Comparison of ENCODE assay signal across 22 cellular contexts in the genomic region with DNA sequence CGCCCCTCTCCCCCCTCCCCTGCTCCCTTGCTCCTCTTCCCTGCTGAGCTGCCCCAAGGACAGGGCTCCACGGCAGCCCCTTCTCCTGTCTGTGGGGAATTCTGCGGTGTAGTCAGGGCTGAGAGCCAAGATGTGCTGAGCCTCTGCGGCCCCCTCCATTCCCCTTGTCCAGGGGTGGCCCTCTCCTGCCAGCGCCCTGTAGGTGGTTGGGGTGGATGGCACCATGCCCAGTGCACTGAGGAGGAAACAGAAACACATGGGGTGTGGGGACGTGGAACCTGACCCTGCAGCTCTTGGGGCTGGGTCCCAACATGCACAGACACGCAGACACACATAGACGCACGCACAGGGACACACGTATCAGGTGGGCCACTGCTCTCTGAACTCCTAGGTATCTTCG.
DNase-seq lines count a peak whose midpoint lies in the region; ATAC-seq and TF ChIP-seq lines count a peak whose summit lies in the region.
"Had no signal": no experiment of that assay in that cellular context is flagged by ENCODE, and none has a peak within 500 bp of the region (broad histone marks: within the 10 kb centered on the region; RNA-seq: fewer than 3 reads in every experiment).

No MANE protein-coding gene starts in this region.

- TF ChIP-seq EP300 in gastroesophageal sphincter (IDR thresholded peaks at IDR 0.05) = no peak

- peaks cover 6 to 69% (median 47%) of the 10 kb centered on the region in 3 donors for H3K4me1 ChIP-seq in gastroesophageal sphincter
- H3K4me1 ChIP-seq: foreskin keratinocyte had no signal

- no peak for TF ChIP-seq CTCF in gastroesophageal sphincter (IDR thresholded peaks at IDR 0.05)

- peaks cover 0 to 11% of the 10 kb centered on the region in 2 donors for H3K36me3 ChIP-seq in gastroesophageal sphincter
- H3K36me3 ChIP-seq: ovary, tibial nerve had no signal

- H3K27ac ChIP-seq in gastroesophageal sphincter = peak overlapping the region; percentile 66 to 96 (median 92)
- H3K27ac ChIP-seq: A549, foreskin keratinocyte, ovary had no signal

- peak overlapping the region in 1 of 2 donors; percentile 12 for H3K4me3 ChIP-seq in gastroesophageal sphincter
- H3K4me3 ChIP-seq: A549, ovary, smooth muscle cell, tibial nerve had no signal

- no peaks in the 10 kb centered on the region for H3K9me3 ChIP-seq in gastroesophageal sphincter
- H3K9me3 ChIP-seq: A549, ovary, tibial nerve had no signal

- ATAC-seq in gastroesophageal sphincter (no peak), GM21423 (IDR thresholded peaks at IDR 0.05; ENCODE audit: unreplicated experiment) (no peak)
- ATAC-seq: A549; activated CD8-positive, alpha-beta T cell treated with anti-CD3 and anti-CD28 coated beads for 36 hours; activated naive CD8-positive, alpha-beta T cell treated with anti-CD3 and anti-CD28 coated beads, Interleukin-2, amount 50 U/mL, for 24 hours; activated T-cell treated with anti-CD3 and anti-CD28 coated beads, Interleukin-2, amount 50 U/mL, for 72 hours; foreskin keratinocyte; Panc1; T-cell had no signal

- peak; percentile 46 to 63 for DNase-seq in NCI-H2081 (lab: John Stamatoyannopoulos, UW)
- no peak for DNase-seq in NCI-H2081 treated with DMSO at 0.1 percent for 48 hours (lab: John Stamatoyannopoulos, UW)
- peak; percentile 66 for DNase-seq in NCI-H345 treated with DMSO at 0.1 percent for 48 hours (lab: John Stamatoyannopoulos, UW; ENCODE audit: unreplicated experiment)
- peak; percentile 79 for DNase-seq in ureter (ENCODE audit: low spot score)
- no peak for DNase-seq in GOT3 (lab: John Stamatoyannopoulos, UW)
- no peak for DNase-seq in SK-N-DZ (ENCODE audit: low spot score)
- DNase-seq: activated CD8-positive, alpha-beta T cell treated with anti-CD3 and anti-CD28 coated beads for 36 hours; activated naive CD8-positive, alpha-beta T cell treated with anti-CD3 and anti-CD28 coated beads, Interleukin-2, amount 50 U/mL, for 24 hours; activated T-cell treated with anti-CD3 and anti-CD28 coated beads, Interleukin-2, amount 50 U/mL, for 72 hours; caudate nucleus; CD4-positive, alpha-beta T cell; foreskin keratinocyte; IMR-90; NCI-H1048; ovary; T-cell had no signal

- WGBS in gastroesophageal sphincter (ENCODE audit: low coverage in 1 of 2), 2 donors = 33 to 82% methylated on average over 1 to 3 of the region's 11 CpGs

- no peaks in the 10 kb centered on the region for H3K27me3 ChIP-seq in gastroesophageal sphincter
- H3K27me3 ChIP-seq: ovary had no signal

- TF ChIP-seq POLR2A in gastroesophageal sphincter (IDR thresholded peaks at IDR 0.05) = no peak

Comparison
In these comparisons a context has a peak if more than half of its experiments do, and no peak if none do; other contexts are left out.
1. DNase-seq: peak in NCI-H2081 (2 of 2), NCI-H345 treated with DMSO at 0.1 percent for 48 hours (single experiment) and ureter (single experiment); none in NCI-H2081 treated with DMSO at 0.1 percent for 48 hours (single experiment), GOT3 (single experiment) and SK-N-DZ (single experiment).